ENCODE assay signal across 9 cellular contexts in the genomic region with DNA sequence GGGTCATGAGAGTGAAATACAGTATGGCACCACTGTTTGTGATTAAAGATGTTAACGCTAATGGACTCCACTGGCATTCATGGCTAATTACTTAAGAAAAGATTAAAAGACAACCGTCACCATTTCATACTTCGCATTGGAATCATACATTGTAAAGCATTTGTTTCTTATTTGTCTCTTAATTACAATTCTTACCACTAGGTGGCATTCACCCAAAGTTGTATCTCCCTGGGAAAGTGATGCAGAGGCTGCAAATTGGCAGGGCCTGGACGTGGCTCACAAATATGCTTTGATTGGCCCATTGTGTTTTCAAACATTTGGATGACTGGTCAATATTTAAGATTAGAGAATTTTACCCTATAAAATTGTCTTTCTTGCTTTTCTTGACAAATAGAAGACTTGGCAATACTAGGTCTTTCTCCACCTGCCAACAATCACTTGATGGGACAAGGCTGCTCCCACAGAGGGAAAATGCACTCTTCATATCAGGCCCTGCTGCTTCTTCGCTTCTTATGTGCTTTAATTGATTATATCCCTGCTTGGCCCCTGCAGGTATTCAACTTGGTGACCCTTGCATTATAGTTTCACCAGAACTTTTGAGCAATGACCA.
A peak's percentile ranks its signal among the peaks of the same experiment; 100 is the strongest.
DNase-seq lines count a peak whose midpoint lies in the region; ATAC-seq lines count a peak whose summit lies in the region.
"Had no signal": no experiment of that assay in that cellular context is flagged by ENCODE, and none has a peak within 500 bp of the region (broad histone marks: within the 10 kb centered on the region; RNA-seq: fewer than 3 reads in every experiment).

No MANE protein-coding gene starts in this region.

- H3K36me3 ChIP-seq in neuronal stem cell (replicated peaks in 1 of 2; ENCODE audit: control insufficient read depth in 2 of 2, insufficient read depth in 2 of 2, low read length in 2 of 2) = no peaks in the 10 kb centered on the region
- H3K36me3 ChIP-seq: BLaER1 treated with 17β-estradiol and CSF1 and Interleukin-3, amounts not matched to agents 10 nM and 100 nM had no signal

- no peak overlapping the region for H3K4me3 ChIP-seq in neuronal stem cell (ENCODE audit: low read length in 2 of 2)
- H3K4me3 ChIP-seq: BLaER1 treated with 17β-estradiol and CSF1 and Interleukin-3, amounts not matched to agents 10 nM and 100 nM had no signal

- H3K9me3 ChIP-seq in T-helper 17 cell (ENCODE audit: control insufficient read depth, low read length, poor library complexity, severe bottlenecking) = no peaks in the 10 kb centered on the region
- no peaks in the 10 kb centered on the region for H3K9me3 ChIP-seq in neuronal stem cell (replicated peaks in 1 of 2; ENCODE audit: control insufficient read depth in 2 of 2, insufficient read depth in 1 of 2, low read depth in 1 of 2, low read length in 2 of 2)

- no peak overlapping the region for H3K27ac Mint-ChIP-seq in T-helper 17 cell

- H3K27ac ChIP-seq in neuronal stem cell (replicated peaks; ENCODE audit: low read length) = no peak overlapping the region
- H3K27ac ChIP-seq: BLaER1 treated with 17β-estradiol and CSF1 and Interleukin-3, amounts not matched to agents 10 nM and 100 nM had no signal

- no CpG with 5 or more reads among the region's 5 CpGs for WGBS in neuronal stem cell (ENCODE audit: extremely low coverage in 2 of 2, insufficient read length in 2 of 2, insufficient replicate concordance in 1 of 2), 2 donors

- no peak overlapping the region for H4K8ac ChIP-seq in neuronal stem cell (ENCODE audit: low read depth, low read length)

- H3K36me3 Mint-ChIP-seq in T-helper 17 cell (ENCODE audit: low read depth) = no peaks in the 10 kb centered on the region

- no peak overlapping the region for H2AK5ac ChIP-seq in neuronal stem cell (ENCODE audit: low read depth, low read length)

- peaks cover 21% of the 10 kb centered on the region for H3K27me3 Mint-ChIP-seq in T-helper 17 cell

- no peaks in the 10 kb centered on the region for H3K27me3 ChIP-seq in neuronal stem cell (ENCODE audit: control insufficient read depth in 3 of 3, insufficient read depth in 3 of 3, low read depth in 1 of 3, low read length in 3 of 3)
- H3K27me3 ChIP-seq: BLaER1 treated with 17β-estradiol and CSF1 and Interleukin-3, amounts not matched to agents 10 nM and 100 nM had no signal

- H3K23ac ChIP-seq in neuronal stem cell (ENCODE audit: low read depth, low read length, poor library complexity) = no peak overlapping the region

- peaks cover 2% of the 10 kb centered on the region for H3K4me1 Mint-ChIP-seq in T-helper 17 cell

- H3K9ac ChIP-seq in neuronal stem cell (ENCODE audit: low read depth, low read length, poor library complexity) = no peak overlapping the region
- H3K9ac ChIP-seq: BLaER1 treated with 17β-estradiol and CSF1 and Interleukin-3, amounts not matched to agents 10 nM and 100 nM had no signal

- no peak overlapping the region for H2BK120ac ChIP-seq in neuronal stem cell (ENCODE audit: low read depth, low read length)

- DNase-seq in NCI-H1436 (lab: John Stamatoyannopoulos, UW) = peak; percentile 15
- DNase-seq in NCI-H1436 treated with DMSO at 0.1 percent for 48 hours (lab: John Stamatoyannopoulos, UW) = no peak
- peak; percentile 2 for DNase-seq in NCI-H128 (lab: John Stamatoyannopoulos, UW; ENCODE audit: unreplicated experiment)
- DNase-seq in T-helper 17 cell = no peak
- DNase-seq in fibroblast of peridontal ligament (ENCODE audit: extremely low read depth) = peak; percentile 83
- DNase-seq in neuronal stem cell (ENCODE audit: low spot score) = peak; percentile 26

- no peak overlapping the region for H3K4me3 Mint-ChIP-seq in T-helper 17 cell

- no peak overlapping the region for H3K4me2 ChIP-seq in neuronal stem cell (ENCODE audit: insufficient read depth, low read length, poor library complexity, severe bottlenecking)
- H3K4me2 ChIP-seq: BLaER1 treated with 17β-estradiol and CSF1 and Interleukin-3, amounts not matched to agents 10 nM and 100 nM had no signal

- no peaks in the 10 kb centered on the region for H3K79me1 ChIP-seq in neuronal stem cell (ENCODE audit: low read depth, low read length)

- H2BK12ac ChIP-seq in neuronal stem cell (ENCODE audit: low read length) = no peak overlapping the region

- H3K4ac ChIP-seq in neuronal stem cell (ENCODE audit: low read length) = no peak overlapping the region

- no peak overlapping the region for H4K91ac ChIP-seq in neuronal stem cell (ENCODE audit: low read depth, low read length, poor library complexity)

- H2BK5ac ChIP-seq in neuronal stem cell (ENCODE audit: low read length) = no peak overlapping the region

- no peak overlapping the region for H2BK15ac ChIP-seq in neuronal stem cell (ENCODE audit: low read length)

- ATAC-seq in GM21619 (IDR thresholded peaks at IDR 0.05; ENCODE audit: unreplicated experiment) (peak; percentile 58), T-helper 17 cell (peak; percentile 65), HG03571 (IDR thresholded peaks at IDR 0.05; ENCODE audit: unreplicated experiment) (no peak)

- no peak overlapping the region for H3K18ac ChIP-seq in neuronal stem cell (ENCODE audit: low read length)

- H3K14ac ChIP-seq in neuronal stem cell (ENCODE audit: low read length) = no peak overlapping the region

- H2AFZ ChIP-seq in neuronal stem cell (ENCODE audit: low read length) = peak overlapping the region; percentile 43

- no peaks in the 10 kb centered on the region for H3K4me1 ChIP-seq in neuronal stem cell (ENCODE audit: control insufficient read depth in 2 of 2, insufficient read depth in 1 of 2, low read depth in 1 of 2, low read length in 2 of 2)

Comparison
In these comparisons a context has a peak if more than half of its experiments do, and no peak if none do; other contexts are left out.
1. DNase-seq: peak in NCI-H1436 (single experiment), NCI-H128 (single experiment), fibroblast of peridontal ligament (single experiment) and neuronal stem cell (single experiment); none in NCI-H1436 treated with DMSO at 0.1 percent for 48 hours (single experiment) and T-helper 17 cell (0 of 3).